ENCODE assay signal across 24 cellular contexts in the genomic region with DNA sequence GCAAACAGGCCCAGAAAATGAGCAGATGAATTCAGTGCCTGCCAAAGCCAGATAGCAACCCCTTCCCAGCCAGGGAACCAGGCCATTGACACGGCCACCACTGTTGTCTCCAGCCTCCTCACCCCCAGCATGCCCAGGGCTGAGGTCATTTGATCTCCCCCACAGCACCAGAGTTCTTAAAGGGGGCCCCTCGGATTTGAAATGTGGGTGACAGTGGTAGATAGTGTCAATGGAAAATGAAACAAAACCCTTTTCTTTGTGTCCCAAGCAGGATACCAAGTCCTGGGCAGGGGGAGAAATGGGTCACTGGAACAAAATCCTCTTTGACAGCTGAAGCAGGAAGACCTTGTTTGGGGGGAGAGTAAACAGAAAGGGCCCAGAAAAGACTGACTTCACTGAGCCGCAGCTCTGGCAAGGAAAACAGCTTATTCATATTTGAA. TPM values are rescaled to one million over a fixed set of nuclear protein-coding genes. Genes with fewer than 3 reads are reported as not detected.
DNase-seq lines count a peak whose midpoint lies in the region; FAIRE-seq and TF ChIP-seq lines count a peak whose summit lies in the region.
"Had no signal": no experiment of that assay in that cellular context is flagged by ENCODE, and none has a peak within 500 bp of the region (broad histone marks: within the 10 kb centered on the region; RNA-seq: fewer than 3 reads in every experiment).

No MANE protein-coding gene starts in this region.

- 40 to 50% methylated on average over 1 to 3 of the region's 3 CpGs for WGBS in transverse colon (ENCODE audit: low coverage in 1 of 2), 2 donors

- no peaks in the 10 kb centered on the region for H3K9me3 ChIP-seq in astrocyte (ENCODE audit: insufficient read depth, low read depth, low read length)
- no peaks in the 10 kb centered on the region for H3K9me3 ChIP-seq in transverse colon
- H3K9me3 ChIP-seq: mucosa of descending colon, spleen had no signal

- H4K20me1 ChIP-seq in astrocyte (ENCODE audit: insufficient read depth, low read length) = no peaks in the 10 kb centered on the region

- no peaks in the 10 kb centered on the region for H3K36me3 Mint-ChIP-seq in astrocyte (ENCODE audit: low read depth, unreplicated experiment)
- H3K36me3 Mint-ChIP-seq: stimulated activated memory B cell treated with anti-CD40 and anti-IgM and Interleukin-4, amounts not matched to agents 10 μg/mL and 1 μg/mL and 100 μg/mL, for 72 hours; T-cell had no signal

- no peak overlapping the region for H3K9ac ChIP-seq in astrocyte (ENCODE audit: low read length)
- H3K9ac ChIP-seq: KMS-11 had no signal

- peaks cover 4% of the 10 kb centered on the region for H3K27me3 ChIP-seq in astrocyte (ENCODE audit: insufficient read depth, low read length)
- no peaks in the 10 kb centered on the region for H3K27me3 ChIP-seq in transverse colon

- TF ChIP-seq CTCF in astrocyte (IDR thresholded peaks at IDR 0.05; ENCODE audit: insufficient read depth, low read depth, low read length) (no peak), transverse colon (IDR thresholded peaks at IDR 0.05) (no peak)

- H3K36me3 ChIP-seq in astrocyte (ENCODE audit: insufficient read depth, low read length) (no peaks in the 10 kb centered on the region), transverse colon (no peaks in the 10 kb centered on the region)
- H3K36me3 ChIP-seq: spleen had no signal

- H3K27me3 Mint-ChIP-seq in astrocyte (ENCODE audit: low read depth, unreplicated experiment) = peaks cover 7% of the 10 kb centered on the region

- no peak for TF ChIP-seq EP300 in transverse colon (IDR thresholded peaks at IDR 0.05; ENCODE audit: low read depth)

- peak overlapping the region; percentile 20 for H3K27ac Mint-ChIP-seq in astrocyte (ENCODE audit: unreplicated experiment)
- H3K27ac Mint-ChIP-seq: activated CD8-positive, alpha-beta T cell treated with anti-CD3 and anti-CD28 coated beads, Interleukin-2, amount 10 ng/mL, durations not matched to agents 7 days and 5 days; B cell; stimulated activated memory B cell treated with anti-CD40 and anti-IgM and Interleukin-4, amounts not matched to agents 10 μg/mL and 1 μg/mL and 100 μg/mL, for 72 hours; T-cell had no signal

- H3K4me1 Mint-ChIP-seq in astrocyte (ENCODE audit: low read depth, unreplicated experiment) = peaks cover 28% of the 10 kb centered on the region
- H3K4me1 Mint-ChIP-seq: B cell; stimulated activated memory B cell treated with anti-CD40 and anti-IgM and Interleukin-4, amounts not matched to agents 10 μg/mL and 1 μg/mL and 100 μg/mL, for 72 hours; T-cell had no signal

- in situ Hi-C loops in transverse colon (cut with MboI; ENCODE audit: low pct_ligation_motif_present in 1 of 4, low pct_unique_long_range_greater_than_20kb in 1 of 4, low sequenced_read_pairs in 3 of 4) = loop anchor here in 1 of 4 donors (10.0 kb wide), 1 partner anchor 139 kb away; no protein-coding TSS in a partner anchor

- H3K4me2 ChIP-seq in astrocyte (ENCODE audit: low read length) = no peak overlapping the region
- H3K4me2 ChIP-seq: KMS-11 had no signal

- H3K4me1 ChIP-seq in astrocyte (ENCODE audit: insufficient read depth, low read length) = peaks cover 17% of the 10 kb centered on the region
- peaks cover 0 to 2% (median 0%) of the 10 kb centered on the region in 4 donors for H3K4me1 ChIP-seq in transverse colon

- TF ChIP-seq POLR2A in transverse colon (IDR thresholded peaks at IDR 0.05) = no peak

- no peak overlapping the region for H3K4me3 Mint-ChIP-seq in astrocyte (ENCODE audit: unreplicated experiment)
- H3K4me3 Mint-ChIP-seq: activated CD8-positive, alpha-beta T cell treated with anti-CD3 and anti-CD28 coated beads, Interleukin-2, amount 10 ng/mL, durations not matched to agents 7 days and 5 days; B cell; stimulated activated memory B cell treated with anti-CD40 and anti-IgM and Interleukin-4, amounts not matched to agents 10 μg/mL and 1 μg/mL and 100 μg/mL, for 72 hours; T-cell had no signal

- peaks cover 2% of the 10 kb centered on the region for H3K9me3 Mint-ChIP-seq in astrocyte (ENCODE audit: unreplicated experiment)
- H3K9me3 Mint-ChIP-seq: stimulated activated memory B cell treated with anti-CD40 and anti-IgM and Interleukin-4, amounts not matched to agents 10 μg/mL and 1 μg/mL and 100 μg/mL, for 72 hours; T-cell had no signal

- no peak for DNase-seq in astrocyte (ENCODE audit: low read depth)
- peak; percentile 34 to 89 (median 66) for DNase-seq in head of caudate nucleus
- DNase-seq in pons (ENCODE audit: low spot score) = peak; percentile 97
- DNase-seq in transverse colon = no peak
- DNase-seq in T-helper 9 cell = no peak
- DNase-seq in NCI-H2227 (lab: John Stamatoyannopoulos, UW; ENCODE audit: unreplicated experiment) = no peak
- no peak for DNase-seq in activated effector memory CD4-positive, alpha-beta T cell treated with anti-CD3 and anti-CD28 coated beads, Interleukin-2, amount 50 U/mL, for 16 hours
- DNase-seq: activated CD8-positive, alpha-beta T cell treated with anti-CD3 and anti-CD28 coated beads, Interleukin-2, amount 10 ng/mL, durations not matched to agents 7 days and 5 days; GF-D8; mucosa of descending colon; NCI-H1092; RPMI8226; spleen; T-cell had no signal

- FAIRE-seq in astrocyte (lab: Jason Lieb, UNC) = no peak
- FAIRE-seq: colon, D721Med, H1, islet of Langerhans had no signal

- H2AFZ ChIP-seq in astrocyte (ENCODE audit: low read depth, low read length) = no peak overlapping the region

- H3K4me3 ChIP-seq in astrocyte (ENCODE audit: insufficient read depth, low read depth, low read length) (no peak overlapping the region), transverse colon (no peak overlapping the region)
- H3K4me3 ChIP-seq: mucosa of descending colon, spleen had no signal

- H3K79me2 ChIP-seq in astrocyte (ENCODE audit: insufficient read depth, low read length) = no peaks in the 10 kb centered on the region

- H3K27ac ChIP-seq in astrocyte (ENCODE audit: low read depth, low read length) = no peak overlapping the region
- peak overlapping the region; percentile 34 to 66 (median 52) for H3K27ac ChIP-seq in transverse colon
- H3K27ac ChIP-seq: epithelial cell of prostate, KMS-11, spleen, VCaP had no signal

- intact Hi-C loops in head of caudate nucleus (cut with DNase I) (no loop called here), transverse colon (cut with DNase I; ENCODE audit: low total_unique reads) (loop anchor here (10.0 kb wide), 1 partner anchor 349 kb away; a partner anchor contains a TSS)

RNA-seq across cellular contexts. Expression of a gene that starts 14.3 kb away (rescaled TPM):
- total RNA-seq in astrocyte (not detected in 2 replicates), transverse colon (not detected)
- total RNA-seq: activated CD8-positive, alpha-beta T cell treated with anti-CD3 and anti-CD28 coated beads, Interleukin-2, amount 10 ng/mL, durations not matched to agents 7 days and 5 days; B cell; H1; mucosa of descending colon; omental fat pad; T-cell had no signal

RNA-seq across cellular contexts. Expression of a gene that starts 32.6 kb away (rescaled TPM):
- 20.4 and 21.3 TPM in 2 replicates for total RNA-seq in astrocyte
- total RNA-seq in transverse colon = 10 to 100 TPM; 17.6 to 88.3 (median 29.5) TPM

Comparison
In these comparisons a context has a peak if more than half of its experiments do, and no peak if none do; other contexts are left out.
1. DNase-seq: peak in head of caudate nucleus (42 of 42) and pons (single experiment); none in astrocyte (single experiment), transverse colon (single experiment), T-helper 9 cell (single experiment), NCI-H2227 (single experiment) and activated effector memory CD4-positive, alpha-beta T cell treated with anti-CD3 and anti-CD28 coated beads, Interleukin-2, amount 50 U/mL, for 16 hours (single experiment).